ENCODE assay signal across 1 cellular context in genomic region chr3:126439968-126440708, GRCh38.
TF ChIP-seq lines count a peak whose summit lies in the region.

No MANE protein-coding gene starts in this region.

TF ChIP-seq in GM23338, 12 proteins besides CTCF, POLR2A, EP300 and RAD21 (continued from another document):
- TF ChIP-seq REST (IDR thresholded peaks at IDR 0.05; ENCODE audit: unreplicated experiment), result no peak
- TF ChIP-seq ETS1 (IDR thresholded peaks at IDR 0.05), result no peak
- TF ChIP-seq POLR2AphosphoS5 (IDR thresholded peaks at IDR 0.05; ENCODE audit: low read depth), result no peak
- TF ChIP-seq ZNF114 (CRISPR knock-in tag; IDR thresholded peaks at IDR 0.05), result no peak
- TF ChIP-seq ZNF331 (CRISPR knock-in tag; IDR thresholded peaks at IDR 0.05; ENCODE audit: low read depth), result no peak
- no peak for TF ChIP-seq ZNF462 (CRISPR knock-in tag; IDR thresholded peaks at IDR 0.05)
- no peak for TF ChIP-seq EZH2phosphoT487 (IDR thresholded peaks at IDR 0.05; ENCODE audit: unreplicated experiment)
- no peak for TF ChIP-seq STAT1 (IDR thresholded peaks at IDR 0.05; ENCODE audit: unreplicated experiment)
